ENCODE assay signal across 8 cellular contexts in genomic region chr6:41682497-41682961, GRCh38. TPM values are rescaled to one million over a fixed set of nuclear protein-coding genes. Genes with fewer than 3 reads are reported as not detected.
DNase-seq lines count a peak whose midpoint lies in the region; ATAC-seq, FAIRE-seq and TF ChIP-seq lines count a peak whose summit lies in the region.

No MANE protein-coding gene starts in this region.

- FAIRE-seq in urothelium cell line (lab: Jason Lieb, UNC) = no peak

- H3K27me3 Mint-ChIP-seq in activated CD8-positive, alpha-beta memory T cell treated with anti-CD3 and anti-CD28 coated beads, Interleukin-2, amount 10 ng/mL, durations not matched to agents 7 days and 5 days = peaks cover 4% of the 10 kb centered on the region

- peak; percentile 6; the same call in 2 of the 3 replicates for ATAC-seq in SK-N-SH treated with all-trans-retinoic acid at 6 μM for 48 hours
- ATAC-seq in activated CD8-positive, alpha-beta memory T cell treated with anti-CD3 and anti-CD28 coated beads, Interleukin-2, amount 10 ng/mL, durations not matched to agents 7 days and 5 days = no peak

- no peaks in the 10 kb centered on the region for H4K20me1 ChIP-seq in SK-N-SH (ENCODE audit: insufficient read depth)

- peak overlapping the region; percentile 46 for H3K4me3 Mint-ChIP-seq in activated CD8-positive, alpha-beta memory T cell treated with anti-CD3 and anti-CD28 coated beads, Interleukin-2, amount 10 ng/mL, durations not matched to agents 7 days and 5 days

- no peak overlapping the region for H3K27ac Mint-ChIP-seq in activated CD8-positive, alpha-beta memory T cell treated with anti-CD3 and anti-CD28 coated beads, Interleukin-2, amount 10 ng/mL, durations not matched to agents 7 days and 5 days

- 61% methylated on average over 9 of the region's 13 CpGs for WGBS in SK-N-SH (ENCODE audit: low lambda C conversion rate)

- H3K4me1 Mint-ChIP-seq in activated CD8-positive, alpha-beta memory T cell treated with anti-CD3 and anti-CD28 coated beads, Interleukin-2, amount 10 ng/mL, durations not matched to agents 7 days and 5 days = peaks cover 5% of the 10 kb centered on the region

- TF ChIP-seq EP300 in SK-N-SH (IDR thresholded peaks at IDR 0.05; ENCODE audit: borderline replicate concordance in 1 of 2, low read depth in 1 of 2, low read length in 1 of 2) = no peak

- DNase-seq in SK-N-SH = no peak
- no peak for DNase-seq in activated CD8-positive, alpha-beta memory T cell treated with anti-CD3 and anti-CD28 coated beads, Interleukin-2, amount 10 ng/mL, durations not matched to agents 7 days and 5 days
- no peak for DNase-seq in NCI-H748 (lab: John Stamatoyannopoulos, UW; ENCODE audit: unreplicated experiment)
- DNase-seq in urothelium cell line (ENCODE audit: low spot score) = no peak
- no peak for DNase-seq in GM13976 (ENCODE audit: low spot score)

- POLR2A ChIA-PET in SK-N-SH (lab: Yijun Ruan, JAX) = interaction anchor here (0.9 kb wide), 1 partner anchor 68 kb away, joined by 3 read pairs; no protein-coding TSS in a partner anchor

- H3K27ac ChIP-seq in SK-N-SH (ENCODE audit: low read depth in 2 of 2, low read length in 1 of 2) = no peak overlapping the region
- peak overlapping the region; percentile 65 for H3K27ac ChIP-seq in layer of hippocampus (ENCODE audit: low read depth, low read length)
- peak overlapping the region; percentile 88 for H3K27ac ChIP-seq in temporal lobe (ENCODE audit: low read depth, low read length)

- H3K4me3 ChIP-seq in SK-N-SH (ENCODE audit: low read depth in 2 of 2, low read length in 1 of 2) = no peak overlapping the region; a peak in 1 of 4 replicates

- no peaks in the 10 kb centered on the region for H3K9me3 Mint-ChIP-seq in activated CD8-positive, alpha-beta memory T cell treated with anti-CD3 and anti-CD28 coated beads, Interleukin-2, amount 10 ng/mL, durations not matched to agents 7 days and 5 days (ENCODE audit: low read depth)

- TF ChIP-seq CTCF in SK-N-SH (IDR thresholded peaks at IDR 0.05) (no peak), GM13976 (IDR thresholded peaks at IDR 0.05; ENCODE audit: borderline replicate concordance, control extremely low read depth, extremely low read depth, insufficient read depth, missing control alignments) (no peak)

- H3K36me3 ChIP-seq in SK-N-SH (replicated peaks in 1 of 2; ENCODE audit: control insufficient read depth in 1 of 2, insufficient read depth in 2 of 2, low read length in 1 of 2) = peaks cover 0 to 4% of the 10 kb centered on the region in 2 experiments

- H3K4me1 ChIP-seq in SK-N-SH (ENCODE audit: control insufficient read depth in 1 of 2, insufficient read depth in 2 of 2, low read depth in 1 of 2, low read length in 1 of 2) = peaks cover 11 to 14% of the 10 kb centered on the region in 2 experiments; a peak in 3 of 4 replicates

- no peak for TF ChIP-seq RAD21 in SK-N-SH (IDR thresholded peaks at IDR 0.05; ENCODE audit: low read length)

- no peak overlapping the region for H3K9ac ChIP-seq in SK-N-SH

- H3F3A ChIP-seq in SK-N-SH (replicated peaks; ENCODE audit: insufficient read depth) = peaks cover 3% of the 10 kb centered on the region

- CTCF ChIA-PET in SK-N-SH (lab: Yijun Ruan, JAX) = interaction anchor here (0.8 to 19.4 kb wide), 45 partner anchors 8 to 349 kb away, joined by 3 to 504 read pairs (median 4); partner anchors contain the start of genes FOXP4 and TOMM6
- CTCF ChIA-PET in activated CD8-positive, alpha-beta memory T cell treated with anti-CD3 and anti-CD28 coated beads, Interleukin-2, amount 10 ng/mL, durations not matched to agents 7 days and 5 days (lab: Charles Lee) = interaction anchor here (0.8 to 4.8 kb wide), 21 partner anchors 8 to 362 kb away, joined by 3 to 53 read pairs (median 6); no protein-coding TSS in a partner anchor

- no peak overlapping the region for H2AFZ ChIP-seq in SK-N-SH (ENCODE audit: low read depth)

- no peaks in the 10 kb centered on the region for H3K79me2 ChIP-seq in SK-N-SH (ENCODE audit: insufficient read depth)

- H3K36me3 Mint-ChIP-seq in activated CD8-positive, alpha-beta memory T cell treated with anti-CD3 and anti-CD28 coated beads, Interleukin-2, amount 10 ng/mL, durations not matched to agents 7 days and 5 days = no peaks in the 10 kb centered on the region

- no peak overlapping the region for H3K4me2 ChIP-seq in SK-N-SH

- H3K9me3 ChIP-seq in SK-N-SH = no peaks in the 10 kb centered on the region

- no peaks in the 10 kb centered on the region for H3K9me2 ChIP-seq in SK-N-SH

- H3K27me3 ChIP-seq in SK-N-SH (ENCODE audit: insufficient read depth) (no peaks in the 10 kb centered on the region), layer of hippocampus (ENCODE audit: control insufficient read depth, insufficient read depth, low read length) (no peaks in the 10 kb centered on the region)

- in situ Hi-C loops in GM13976 (cut with MboI; ENCODE audit: low sequenced_read_pairs, unreplicated experiment) = no loop called here

TF ChIP-seq in SK-N-SH treated with all-trans-retinoic acid at 6 μM for 48 hours, 23 proteins besides CTCF, POLR2A, EP300 and RAD21 (continues in another document):
- TF ChIP-seq BACH2 (CRISPR knock-in tag; IDR thresholded peaks at IDR 0.05; ENCODE audit: borderline replicate concordance) (no peak), CREB5 (CRISPR knock-in tag; IDR thresholded peaks at IDR 0.05; ENCODE audit: low read depth) (no peak), RARB (CRISPR knock-in tag; IDR thresholded peaks at IDR 0.05) (no peak), CSRNP3 (CRISPR knock-in tag; IDR thresholded peaks at IDR 0.05) (no peak), TOX (CRISPR knock-in tag; IDR thresholded peaks at IDR 0.05; ENCODE audit: borderline replicate concordance) (no peak)

TF ChIP-seq in SK-N-SH, 30 proteins besides CTCF, POLR2A, EP300 and RAD21:
- TF ChIP-seq SIN3A (IDR thresholded peaks at IDR 0.05; ENCODE audit: borderline replicate concordance, low read depth, low read length) = no peak
- no peak for TF ChIP-seq POLR2AphosphoS5 (IDR thresholded peaks at IDR 0.05; ENCODE audit: low read depth, low read length)
- TF ChIP-seq RCOR1 (IDR thresholded peaks at IDR 0.05; ENCODE audit: low read length) = no peak
- no peak for TF ChIP-seq USF1 (IDR thresholded peaks at IDR 0.05; ENCODE audit: borderline replicate concordance, low read depth)
- no peak for TF ChIP-seq GATA2 (CRISPR knock-in tag; IDR thresholded peaks at IDR 0.05)
- no peak for TF ChIP-seq NRF1 (IDR thresholded peaks at IDR 0.05; ENCODE audit: low read depth, low read length)
- TF ChIP-seq GABPA (IDR thresholded peaks at IDR 0.05; ENCODE audit: low read depth) = no peak
- no peak for TF ChIP-seq MXI1 (IDR thresholded peaks at IDR 0.05; ENCODE audit: low read depth, low read length)
- TF ChIP-seq PBX3 (IDR thresholded peaks at IDR 0.05) = no peak
- no peak for TF ChIP-seq RXRA (IDR thresholded peaks at IDR 0.05; ENCODE audit: borderline replicate concordance, low read depth)
- TF ChIP-seq MAX (IDR thresholded peaks at IDR 0.05; ENCODE audit: low read depth) = no peak
- no peak for TF ChIP-seq ELF1 (IDR thresholded peaks at IDR 0.05)

RNA-seq across cellular contexts. Expression of gene MDFI, which starts 44.3 kb away (rescaled TPM):
- 6.3 and 7.0 TPM in 2 replicates for polyA plus RNA-seq in SK-N-SH (2012; rRNA removed)
- 3.2 and 6.5 TPM in 2 replicates for polyA plus RNA-seq in SK-N-SH (2012; cell fraction: cytosol; rRNA removed)
- polyA plus RNA-seq in SK-N-SH (2012; cell fraction: nucleus; rRNA removed) = 3.1 and 6.3 TPM in 2 replicates
- total RNA-seq in activated CD8-positive, alpha-beta memory T cell treated with anti-CD3 and anti-CD28 coated beads, Interleukin-2, amount 10 ng/mL, durations not matched to agents 7 days and 5 days = not detected
- total RNA-seq in temporal lobe = 8.4 TPM

RNA-seq across cellular contexts. Expression of gene TFEB, which starts 52.9 kb away (rescaled TPM):
- polyA plus RNA-seq in SK-N-SH (2012; rRNA removed) = 6.2 and 6.7 TPM in 2 replicates
- 2.8 and 4.4 TPM in 2 replicates for polyA plus RNA-seq in SK-N-SH (2012; cell fraction: cytosol; rRNA removed)
- polyA plus RNA-seq in SK-N-SH (2012; cell fraction: nucleus; rRNA removed) = 15.1 and 17.2 TPM in 2 replicates
- total RNA-seq in activated CD8-positive, alpha-beta memory T cell treated with anti-CD3 and anti-CD28 coated beads, Interleukin-2, amount 10 ng/mL, durations not matched to agents 7 days and 5 days = 10 to 100 TPM; 14.5 to 15.8 TPM
- total RNA-seq in temporal lobe = 2.7 TPM

Comparison
In these comparisons a context has a peak if more than half of its experiments do, and no peak if none do; other contexts are left out.
1. H3K27ac ChIP-seq: peak in layer of hippocampus (single experiment) and temporal lobe (single experiment); none in SK-N-SH (0 of 2).